ENCODE assay signal across 28 cellular contexts in genomic region chr4:88015659-88016295, GRCh38. TPM values are rescaled to one million over a fixed set of nuclear protein-coding genes. Genes with fewer than 3 reads are reported as not detected.
A peak's percentile ranks its signal among the peaks of the same experiment; 100 is the strongest.
DNase-seq lines count a peak whose midpoint lies in the region; ATAC-seq and TF ChIP-seq lines count a peak whose summit lies in the region.
"Had no signal": no experiment of that assay in that cellular context is flagged by ENCODE, and none has a peak within 500 bp of the region (broad histone marks: within the 10 kb centered on the region; RNA-seq: fewer than 3 reads in every experiment).

No MANE protein-coding gene starts in this region.

- intact Hi-C loops in stomach (cut with DNase I; ENCODE audit: low total_unique reads) (no loop called here), posterior cingulate gyrus (cut with DNase I) (no loop called here)

- H3K4me1 Mint-ChIP-seq in chondrocyte (ENCODE audit: low read depth), result peaks cover 85% of the 10 kb centered on the region

- H3K4me3 ChIP-seq in BLaER1 (no peak overlapping the region), stomach (no peak overlapping the region)
- H3K4me3 ChIP-seq: lower lobe of right lung, MG63 had no signal

- no peaks in the 10 kb centered on the region for H3K27me3 ChIP-seq in BLaER1
- H3K27me3 ChIP-seq in stomach, result no peaks in the 10 kb centered on the region
- H3K27me3 ChIP-seq: MG63 had no signal

- H3K9me3 ChIP-seq in BLaER1 (no peaks in the 10 kb centered on the region), stomach (no peaks in the 10 kb centered on the region)
- H3K9me3 ChIP-seq: lower lobe of right lung, MG63 had no signal

- H3K36me3 Mint-ChIP-seq in chondrocyte (ENCODE audit: low read depth), result no peaks in the 10 kb centered on the region

- DNase-seq in chondrocyte (ENCODE audit: low spot score), result no peak
- DNase-seq in kidney tubule cell (ENCODE audit: low spot score), result peak; percentile 57
- no peak for DNase-seq in stomach
- DNase-seq in posterior cingulate gyrus, result no peak
- no peak for DNase-seq in NCI-H2107 (lab: John Stamatoyannopoulos, UW)
- DNase-seq: activated CD4-positive, CD25-positive, alpha-beta regulatory T cell treated with anti-CD3 and anti-CD28 coated beads, Interleukin-2, amount 50 U/mL, for 72 hours; activated CD8-positive, alpha-beta T cell treated with anti-CD3 and anti-CD28 coated beads for 36 hours; anterior cingulate cortex; central memory CD4-positive, alpha-beta T cell; dermis blood vessel endothelial cell; DMS53; glutamatergic neuron; islet precursor cell; KBM-7; lower lobe of right lung; MG63; NCI-H1105 treated with DMSO at 0.1 percent for 48 hours; NCI-H2081; NCI-H226; NCI-H774; stimulated activated naive CD4-positive, alpha-beta T cell treated with Interleukin-2 at 50 U/mL for 16 hours; T-helper 2 cell had no signal

- no peak for TF ChIP-seq POLR2A in stomach (IDR thresholded peaks at IDR 0.05)

- TF ChIP-seq CTCF in chondrocyte (IDR thresholded peaks at IDR 0.05), result no peak
- no peak for TF ChIP-seq CTCF in stomach (IDR thresholded peaks at IDR 0.05)

- ATAC-seq in HG02678 (IDR thresholded peaks at IDR 0.05; ENCODE audit: unreplicated experiment), result no peak
- ATAC-seq in HG02981 (IDR thresholded peaks at IDR 0.05; ENCODE audit: unreplicated experiment), result no peak
- ATAC-seq: activated CD8-positive, alpha-beta T cell treated with anti-CD3 and anti-CD28 coated beads for 36 hours; lower lobe of right lung; SK-N-SH treated with all-trans-retinoic acid at 6 μM for 48 hours had no signal

- H3K9me3 Mint-ChIP-seq in chondrocyte (ENCODE audit: low read depth), result no peaks in the 10 kb centered on the region
- H3K9me3 Mint-ChIP-seq: activated CD8-positive, alpha-beta T cell treated with anti-CD3 and anti-CD28 coated beads for 36 hours had no signal

- no peak for TF ChIP-seq EP300 in stomach (IDR thresholded peaks at IDR 0.05)

- H3K4me1 ChIP-seq in BLaER1 (peaks cover 59% of the 10 kb centered on the region), stomach (peaks cover 0 to 86% (median 39%) of the 10 kb centered on the region in 4 donors)
- H3K4me1 ChIP-seq: parathyroid adenoma had no signal

- no peak overlapping the region for H3K4me3 Mint-ChIP-seq in chondrocyte (ENCODE audit: unreplicated experiment)
- H3K4me3 Mint-ChIP-seq: activated CD8-positive, alpha-beta T cell treated with anti-CD3 and anti-CD28 coated beads for 36 hours; activated naive CD8-positive, alpha-beta T cell had no signal

- H3K27me3 Mint-ChIP-seq in chondrocyte (ENCODE audit: low read depth), result no peaks in the 10 kb centered on the region
- H3K27me3 Mint-ChIP-seq: activated naive CD8-positive, alpha-beta T cell had no signal

- H3K27ac Mint-ChIP-seq in chondrocyte (ENCODE audit: unreplicated experiment), result peak overlapping the region; percentile 94
- H3K27ac Mint-ChIP-seq: activated CD8-positive, alpha-beta T cell treated with anti-CD3 and anti-CD28 coated beads for 36 hours; activated naive CD8-positive, alpha-beta T cell had no signal

- H3K9ac ChIP-seq in BLaER1, result no peak overlapping the region
- H3K9ac ChIP-seq: parathyroid adenoma had no signal

- peaks cover 63% of the 10 kb centered on the region for H3K36me3 ChIP-seq in BLaER1
- H3K36me3 ChIP-seq in stomach, result peaks cover 0 to 10% (median 6%) of the 10 kb centered on the region in 4 donors
- H3K36me3 ChIP-seq: MG63 had no signal

- H3K4me2 ChIP-seq in BLaER1, result peak overlapping the region; percentile 7; the same call in 1 of the 2 replicates

- no peak overlapping the region for H3K27ac ChIP-seq in BLaER1
- H3K27ac ChIP-seq in stomach, result peak overlapping the region in 4 of 5 donors; percentile 70 to 94 (median 81)
- H3K27ac ChIP-seq: lower lobe of right lung, parathyroid adenoma had no signal

- H4K20me1 ChIP-seq in BLaER1, result peaks cover 50% of the 10 kb centered on the region

- 86 to 94% (median 90%) methylated on average over 9 to 10 of the region's 10 CpGs for WGBS in stomach, 5 donors

RNA-seq across cellular contexts. Expression of gene PKD2, which starts 8.3 kb away (rescaled TPM):
- total RNA-seq in chondrocyte, result 69.7 to 71.7 TPM (median 69.8 TPM) in 3 replicates
- total RNA-seq in stomach, result 100 to 1,000 TPM in 2 of 5 donors, 10 to 100 TPM in 3; 26.4 to 209 (median 64.3) TPM
- 1 to 10 TPM; 4.0 to 7.7 (median 6.7) TPM for polyA plus RNA-seq in stomach

RNA-seq across cellular contexts. Expression of gene SPP1, which starts 40.3 kb away (rescaled TPM):
- total RNA-seq in chondrocyte, result 13.5 to 16.0 TPM (median 15.7 TPM) in 3 replicates
- total RNA-seq in stomach, result 10 to 100 TPM in 3 of 5 donors, 1 to 10 TPM in 2; 3.5 to 14.3 (median 12.7) TPM
- 10 to 100 TPM in 1 of 3 donors, 1 to 10 TPM in 2; 2.3 to 80.8 (median 4.3) TPM for polyA plus RNA-seq in stomach
- total RNA-seq: activated CD8-positive, alpha-beta T cell treated with anti-CD3 and anti-CD28 coated beads for 36 hours had no signal
